13 cellular contexts compared by ENCODE assay signal in the genomic region with DNA sequence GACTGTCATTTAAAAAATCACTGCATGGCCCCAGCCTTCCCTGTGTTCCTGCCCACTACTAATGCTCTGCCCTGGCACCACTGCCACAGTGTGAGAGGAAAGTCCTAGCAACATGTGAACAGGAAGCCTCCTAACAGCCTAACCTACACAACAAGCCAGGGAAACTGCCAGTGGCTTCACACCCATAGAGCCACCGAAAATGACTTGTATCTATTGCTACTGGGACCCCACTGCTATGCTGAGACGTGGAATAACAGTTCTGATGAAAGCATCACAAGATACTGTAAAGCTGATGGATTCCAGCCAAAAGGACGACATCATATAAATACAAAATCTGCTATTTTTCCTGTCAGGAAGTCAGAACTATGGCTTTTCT.
A peak's percentile ranks its signal among the peaks of the same experiment; 100 is the strongest.
DNase-seq lines count a peak whose midpoint lies in the region; ATAC-seq and TF ChIP-seq lines count a peak whose summit lies in the region.
"Had no signal": no experiment of that assay in that cellular context is flagged by ENCODE, and none has a peak within 500 bp of the region (broad histone marks: within the 10 kb centered on the region; RNA-seq: fewer than 3 reads in every experiment).

No MANE protein-coding gene starts in this region.

- H3K4me3 Mint-ChIP-seq in activated T-cell treated with anti-CD3 and anti-CD28 coated beads, Interleukin-2, amount 50 U/mL, for 72 hours: peak overlapping the region; percentile 11 to 37
- peak overlapping the region; percentile 48 for H3K4me3 Mint-ChIP-seq in activated naive CD8-positive, alpha-beta T cell
- H3K4me3 Mint-ChIP-seq: GM23338; T-helper 1 cell treated with Interleukin-12 subunit alpha and Interleukin-12 subunit beta and Interleukin-4 antibody, amounts not matched to agents 30 μg/mL and 1 μg/mL, for 36 hours had no signal

- no peak overlapping the region for H2AK5ac ChIP-seq in mesendoderm (ENCODE audit: low read length)

- no peaks in the 10 kb centered on the region for H3K27me3 Mint-ChIP-seq in activated T-cell treated with anti-CD3 and anti-CD28 coated beads, Interleukin-2, amount 50 U/mL, for 72 hours (ENCODE audit: low read depth)
- H3K27me3 Mint-ChIP-seq in activated naive CD8-positive, alpha-beta T cell: no peaks in the 10 kb centered on the region

- H3K79me2 ChIP-seq in smooth muscle cell (ENCODE audit: low read depth): peaks cover 91% of the 10 kb centered on the region
- no peaks in the 10 kb centered on the region for H3K79me2 ChIP-seq in mesendoderm (ENCODE audit: control insufficient read depth, insufficient read depth, low read length)

- peaks cover 0 to under 1% of the 10 kb centered on the region in 2 donors for H3K36me3 Mint-ChIP-seq in activated T-cell treated with anti-CD3 and anti-CD28 coated beads, Interleukin-2, amount 50 U/mL, for 72 hours (ENCODE audit: insufficient read depth in 2 of 2)
- H3K36me3 Mint-ChIP-seq in activated naive CD8-positive, alpha-beta T cell: no peaks in the 10 kb centered on the region

- H2BK120ac ChIP-seq in mesendoderm (ENCODE audit: low read depth, low read length): no peak overlapping the region

- no peak overlapping the region for H2AFZ ChIP-seq in smooth muscle cell (ENCODE audit: low read depth)
- H2AFZ ChIP-seq: GM23338 had no signal

- H3K56ac ChIP-seq in mesendoderm (ENCODE audit: low read length): no peak overlapping the region

- H3K4me2 ChIP-seq in smooth muscle cell (peak overlapping the region; percentile 7), mesendoderm (ENCODE audit: low read length) (no peak overlapping the region)
- H3K4me2 ChIP-seq: GM23338 had no signal

- no peak overlapping the region for H2BK5ac ChIP-seq in mesendoderm (ENCODE audit: low read length)

- peak overlapping the region; percentile 70 for H3K27ac ChIP-seq in left ventricle myocardium inferior (replicated peaks)
- H3K27ac ChIP-seq in smooth muscle cell (ENCODE audit: low read depth): no peak overlapping the region
- no peak overlapping the region for H3K27ac ChIP-seq in mesendoderm (ENCODE audit: low read depth, low read length)

- peak overlapping the region; percentile 15 for H3K27ac Mint-ChIP-seq in activated T-cell treated with anti-CD3 and anti-CD28 coated beads, Interleukin-2, amount 50 U/mL, for 72 hours
- H3K27ac Mint-ChIP-seq in activated naive CD8-positive, alpha-beta T cell: peak overlapping the region; percentile 81
- H3K27ac Mint-ChIP-seq: GM23338; T-helper 1 cell treated with Interleukin-12 subunit alpha and Interleukin-12 subunit beta and Interleukin-4 antibody, amounts not matched to agents 30 μg/mL and 1 μg/mL, for 36 hours had no signal

- H3K18ac ChIP-seq in mesendoderm (ENCODE audit: low read length): no peak overlapping the region

- no peaks in the 10 kb centered on the region for H3K9me3 Mint-ChIP-seq in activated T-cell treated with anti-CD3 and anti-CD28 coated beads, Interleukin-2, amount 50 U/mL, for 72 hours
- H3K9me3 Mint-ChIP-seq in activated naive CD8-positive, alpha-beta T cell (ENCODE audit: low read depth): no peaks in the 10 kb centered on the region
- H3K9me3 Mint-ChIP-seq: GM23338; T-helper 1 cell treated with Interleukin-12 subunit alpha and Interleukin-12 subunit beta and Interleukin-4 antibody, amounts not matched to agents 30 μg/mL and 1 μg/mL, for 36 hours had no signal

- H4K5ac ChIP-seq in mesendoderm (ENCODE audit: low read length): no peak overlapping the region

- no peak overlapping the region for H4K8ac ChIP-seq in mesendoderm (ENCODE audit: low read depth, low read length)

- no peak overlapping the region for H3K4ac ChIP-seq in mesendoderm (ENCODE audit: low read depth, low read length)

- H2BK15ac ChIP-seq in mesendoderm (replicated peaks; ENCODE audit: low read depth): no peak overlapping the region

- H3K4me3 ChIP-seq in left ventricle myocardium inferior (peak overlapping the region; percentile 37), smooth muscle cell (no peak overlapping the region), mesendoderm (ENCODE audit: low read length) (no peak overlapping the region)
- H3K4me3 ChIP-seq: GM23338 had no signal

- no peak overlapping the region for H3K23ac ChIP-seq in mesendoderm (ENCODE audit: low read length)

- peak in 1 of 2 donors; percentile 27 for ATAC-seq in activated T-cell treated with anti-CD3 and anti-CD28 coated beads, Interleukin-2, amount 50 U/mL, for 72 hours (replicated peaks in 1 of 2)
- ATAC-seq: GM23338 had no signal

- no peak for TF ChIP-seq CTCF in left ventricle myocardium inferior (IDR thresholded peaks at IDR 0.05; ENCODE audit: borderline replicate concordance)
- TF ChIP-seq CTCF in smooth muscle cell (IDR thresholded peaks at IDR 0.05; ENCODE audit: borderline replicate concordance, insufficient read depth, poor library complexity, severe bottlenecking): no peak

- H3K9ac ChIP-seq in smooth muscle cell (ENCODE audit: low read depth): no peak overlapping the region
- H3K9ac ChIP-seq in mesendoderm (ENCODE audit: low read length): no peak overlapping the region

- peaks cover 7% of the 10 kb centered on the region for H3K79me1 ChIP-seq in mesendoderm (ENCODE audit: low read length)

- WGBS in smooth muscle cell (ENCODE audit: low lambda C conversion rate): 61% methylated on average over 3 of the region's 3 CpGs
- WGBS in mesendoderm (ENCODE audit: extremely low coverage, insufficient coverage, low lambda C conversion rate): no CpG with 5 or more reads among the region's 3 CpGs

- intact Hi-C loops in left ventricle myocardium inferior (cut with micrococcal nuclease): loop anchor here (10.0 kb wide), 1 partner anchor 63 kb away; no protein-coding TSS in a partner anchor

- H3K27me3 ChIP-seq in left ventricle myocardium inferior (ENCODE audit: low read depth) (no peaks in the 10 kb centered on the region), smooth muscle cell (ENCODE audit: low read depth) (no peaks in the 10 kb centered on the region), mesendoderm (ENCODE audit: insufficient read depth, low read length, poor library complexity) (no peaks in the 10 kb centered on the region)

- H4K20me1 ChIP-seq in smooth muscle cell (ENCODE audit: low read depth): peaks cover 69% of the 10 kb centered on the region

- H3F3A ChIP-seq in smooth muscle cell (ENCODE audit: low read depth): no peaks in the 10 kb centered on the region

- H3K4me1 ChIP-seq in left ventricle myocardium inferior (peaks cover 98% of the 10 kb centered on the region), smooth muscle cell (ENCODE audit: low read depth) (peaks cover 4% of the 10 kb centered on the region), mesendoderm (ENCODE audit: control insufficient read depth, low read depth, low read length) (peaks cover 5% of the 10 kb centered on the region)

- no peaks in the 10 kb centered on the region for H3K36me3 ChIP-seq in left ventricle myocardium inferior
- no peaks in the 10 kb centered on the region for H3K36me3 ChIP-seq in smooth muscle cell (ENCODE audit: low read depth)
- H3K36me3 ChIP-seq in mesendoderm (ENCODE audit: control insufficient read depth, insufficient read depth, low read length): no peaks in the 10 kb centered on the region

- H3K4me1 Mint-ChIP-seq in activated T-cell treated with anti-CD3 and anti-CD28 coated beads, Interleukin-2, amount 50 U/mL, for 72 hours (ENCODE audit: low read depth): peaks cover 97% of the 10 kb centered on the region
- peaks cover 98% of the 10 kb centered on the region for H3K4me1 Mint-ChIP-seq in activated naive CD8-positive, alpha-beta T cell (ENCODE audit: low read depth)

- H3K9me3 ChIP-seq in left ventricle myocardium inferior (replicated peaks): no peaks in the 10 kb centered on the region
- H3K9me3 ChIP-seq in smooth muscle cell (replicated peaks; ENCODE audit: low read depth): no peaks in the 10 kb centered on the region

- no peak for DNase-seq in activated T-cell treated with anti-CD3 and anti-CD28 coated beads, Interleukin-2, amount 50 U/mL, for 72 hours
- DNase-seq in activated T-cell treated with anti-CD3 and anti-CD28 coated beads, Interleukin-2, amount 50 U/mL, for 1 hour: no peak
- DNase-seq in left ventricle myocardium inferior (no peak), smooth muscle cell (lab: John Stamatoyannopoulos, UW; ENCODE audit: unreplicated experiment) (no peak), AML-193 (lab: John Stamatoyannopoulos, UW) (no peak), mesendoderm (no peak), OCI-M2 (lab: John Stamatoyannopoulos, UW; ENCODE audit: unreplicated experiment) (no peak)
- DNase-seq: NCI-H1436; NK-92 treated with Interleukin-12 subunit alpha and Interleukin-12 subunit beta, amount 100 ng/mL, for 24 hours; stimulated activated naive CD4-positive, alpha-beta T cell treated with Interleukin-2 at 50 U/mL for 16 hours had no signal
